ENCODE assay signal across 1 cellular context in the genomic region with DNA sequence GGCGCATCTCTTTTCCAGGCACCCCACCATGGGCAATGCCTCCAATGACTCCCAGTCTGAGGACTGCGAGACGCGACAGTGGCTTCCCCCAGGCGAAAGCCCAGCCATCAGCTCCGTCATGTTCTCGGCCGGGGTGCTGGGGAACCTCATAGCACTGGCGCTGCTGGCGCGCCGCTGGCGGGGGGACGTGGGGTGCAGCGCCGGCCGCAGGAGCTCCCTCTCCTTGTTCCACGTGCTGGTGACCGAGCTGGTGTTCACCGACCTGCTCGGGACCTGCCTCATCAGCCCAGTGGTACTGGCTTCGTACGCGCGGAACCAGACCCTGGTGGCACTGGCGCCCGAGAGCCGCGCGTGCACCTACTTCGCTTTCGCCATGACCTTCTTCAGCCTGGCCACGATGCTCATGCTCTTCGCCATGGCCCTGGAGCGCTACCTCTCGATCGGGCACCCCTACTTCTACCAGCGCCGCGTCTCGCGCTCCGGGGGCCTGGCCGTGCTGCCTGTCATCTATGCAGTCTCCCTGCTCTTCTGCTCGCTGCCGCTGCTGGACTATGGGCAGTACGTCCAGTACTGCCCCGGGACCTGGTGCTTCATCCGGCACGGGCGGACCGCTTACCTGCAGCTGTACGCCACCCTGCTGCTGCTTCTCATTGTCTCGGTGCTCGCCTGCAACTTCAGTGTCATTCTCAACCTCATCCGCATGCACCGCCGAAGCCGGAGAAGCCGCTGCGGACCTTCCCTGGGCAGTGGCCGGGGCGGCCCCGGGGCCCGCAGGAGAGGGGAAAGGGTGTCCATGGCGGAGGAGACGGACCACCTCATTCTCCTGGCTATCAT.
TF ChIP-seq lines count a peak whose summit lies in the region.

No MANE protein-coding gene starts in this region.

TF ChIP-seq in H1, 55 proteins besides CTCF, POLR2A, EP300 and RAD21:
- TF ChIP-seq MAFK (IDR thresholded peaks at IDR 0.05; ENCODE audit: low read depth, low read length), result no peak
- TF ChIP-seq RBBP5 (IDR thresholded peaks at IDR 0.05; ENCODE audit: borderline replicate concordance, low read depth, low read length), result no peak; the same call in 1 of the 2 replicates
- TF ChIP-seq, protein P1, sequence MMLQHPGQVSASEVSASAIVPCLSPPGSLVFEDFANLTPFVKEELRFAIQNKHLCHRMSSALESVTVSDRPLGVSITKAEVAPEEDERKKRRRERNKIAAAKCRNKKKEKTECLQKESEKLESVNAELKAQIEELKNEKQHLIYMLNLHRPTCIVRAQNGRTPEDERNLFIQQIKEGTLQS (IDR thresholded peaks at IDR 0.05; ENCODE audit: insufficient read depth, low read depth, low read length), result no peak
- TF ChIP-seq SIN3A (conservative IDR thresholded peaks at IDR 0.05 in 1 of 2, IDR thresholded peaks at IDR 0.05 in 1 of 2; ENCODE audit: low read depth in 1 of 2, low read length in 2 of 2), result no peak
- TF ChIP-seq TAF7 (optimal IDR thresholded peaks at IDR 0.05; ENCODE audit: borderline replicate concordance, low read depth, low read length), result no peak
- TF ChIP-seq RXRA (IDR thresholded peaks at IDR 0.05; ENCODE audit: insufficient read depth, low read depth, low read length), result no peak
- no peak for TF ChIP-seq SIX5 (IDR thresholded peaks at IDR 0.05; ENCODE audit: low read depth, low read length)
- TF ChIP-seq CBX8 (IDR thresholded peaks at IDR 0.05; ENCODE audit: borderline replicate concordance, low read depth, low read length), result no peak
- no peak for TF ChIP-seq CHD2 (IDR thresholded peaks at IDR 0.05; ENCODE audit: low read length)
- TF ChIP-seq HDAC2 (IDR thresholded peaks at IDR 0.05; ENCODE audit: borderline replicate concordance in 1 of 2, low read depth in 2 of 2, low read length in 2 of 2), result no peak; a peak in 1 of 4 replicates
- TF ChIP-seq PHF8 (conservative IDR thresholded peaks at IDR 0.05; ENCODE audit: low read depth, low read length), result no peak
- no peak for TF ChIP-seq POLR2AphosphoS5 (IDR thresholded peaks at IDR 0.05; ENCODE audit: low read depth, low read length)
- no peak for TF ChIP-seq CTBP2 (IDR thresholded peaks at IDR 0.05; ENCODE audit: borderline replicate concordance, insufficient read depth, insufficient read length, low read length)
- TF ChIP-seq SUZ12 (IDR thresholded peaks at IDR 0.05; ENCODE audit: low read length), result peak; percentile 94
- TF ChIP-seq NRF1 (IDR thresholded peaks at IDR 0.05; ENCODE audit: low read depth, low read length), result no peak
- no peak for TF ChIP-seq TCF12 (IDR thresholded peaks at IDR 0.05; ENCODE audit: low read depth, low read length)
- no peak for TF ChIP-seq CREB1 (IDR thresholded peaks at IDR 0.05)
- TF ChIP-seq CHD1 (IDR thresholded peaks at IDR 0.05; ENCODE audit: low read depth, low read length), result no peak
- TF ChIP-seq TBP (IDR thresholded peaks at IDR 0.05; ENCODE audit: low read depth, low read length), result no peak
- no peak for TF ChIP-seq YY1 (IDR thresholded peaks at IDR 0.05; ENCODE audit: low read depth, low read length)
- TF ChIP-seq RFX5 (IDR thresholded peaks at IDR 0.05; ENCODE audit: borderline replicate concordance, low read depth, low read length), result no peak
- no peak for TF ChIP-seq HDAC6 (IDR thresholded peaks at IDR 0.05; ENCODE audit: low read depth, low read length)
- TF ChIP-seq, protein P2, sequence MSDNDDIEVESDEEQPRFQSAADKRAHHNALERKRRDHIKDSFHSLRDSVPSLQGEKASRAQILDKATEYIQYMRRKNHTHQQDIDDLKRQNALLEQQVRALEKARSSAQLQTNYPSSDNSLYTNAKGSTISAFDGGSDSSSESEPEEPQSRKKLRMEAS (IDR thresholded peaks at IDR 0.05), result peak; percentile 79
- TF ChIP-seq GABPA (IDR thresholded peaks at IDR 0.05; ENCODE audit: borderline replicate concordance, insufficient read depth, low read length), result no peak
- TF ChIP-seq CEBPB (IDR thresholded peaks at IDR 0.05; ENCODE audit: low read depth, low read length), result no peak
- TF ChIP-seq NANOG (IDR thresholded peaks at IDR 0.05; ENCODE audit: insufficient read depth, low read depth, low read length, poor library complexity, severe bottlenecking), result no peak
- no peak for TF ChIP-seq SP2 (IDR thresholded peaks at IDR 0.05; ENCODE audit: low read length)
- TF ChIP-seq, protein P3, sequence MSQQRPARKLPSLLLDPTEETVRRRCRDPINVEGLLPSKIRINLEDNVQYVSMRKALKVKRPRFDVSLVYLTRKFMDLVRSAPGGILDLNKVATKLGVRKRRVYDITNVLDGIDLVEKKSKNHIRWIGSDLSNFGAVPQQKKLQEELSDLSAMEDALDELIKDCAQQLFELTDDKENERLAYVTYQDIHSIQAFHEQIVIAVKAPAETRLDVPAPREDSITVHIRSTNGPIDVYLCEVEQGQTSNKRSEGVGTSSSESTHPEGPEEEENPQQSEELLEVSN (IDR thresholded peaks at IDR 0.05), result peak; percentile 83
- TF ChIP-seq BACH1 (IDR thresholded peaks at IDR 0.05; ENCODE audit: low read length), result no peak
- no peak for TF ChIP-seq GTF2F1 (IDR thresholded peaks at IDR 0.05; ENCODE audit: borderline replicate concordance, low read depth, low read length)
- TF ChIP-seq ASH2L (IDR thresholded peaks at IDR 0.05; ENCODE audit: low read length), result no peak
- no peak for TF ChIP-seq BRCA1 (IDR thresholded peaks at IDR 0.05; ENCODE audit: low read depth, low read length)
- TF ChIP-seq SRF (IDR thresholded peaks at IDR 0.05; ENCODE audit: low read depth, low read length), result no peak
- no peak for TF ChIP-seq ZNF274 (IDR thresholded peaks at IDR 0.05; ENCODE audit: borderline replicate concordance, extremely low read depth, low read length)
- no peak for TF ChIP-seq TEAD4 (IDR thresholded peaks at IDR 0.05; ENCODE audit: low read depth, low read length)
- TF ChIP-seq, protein P4, sequence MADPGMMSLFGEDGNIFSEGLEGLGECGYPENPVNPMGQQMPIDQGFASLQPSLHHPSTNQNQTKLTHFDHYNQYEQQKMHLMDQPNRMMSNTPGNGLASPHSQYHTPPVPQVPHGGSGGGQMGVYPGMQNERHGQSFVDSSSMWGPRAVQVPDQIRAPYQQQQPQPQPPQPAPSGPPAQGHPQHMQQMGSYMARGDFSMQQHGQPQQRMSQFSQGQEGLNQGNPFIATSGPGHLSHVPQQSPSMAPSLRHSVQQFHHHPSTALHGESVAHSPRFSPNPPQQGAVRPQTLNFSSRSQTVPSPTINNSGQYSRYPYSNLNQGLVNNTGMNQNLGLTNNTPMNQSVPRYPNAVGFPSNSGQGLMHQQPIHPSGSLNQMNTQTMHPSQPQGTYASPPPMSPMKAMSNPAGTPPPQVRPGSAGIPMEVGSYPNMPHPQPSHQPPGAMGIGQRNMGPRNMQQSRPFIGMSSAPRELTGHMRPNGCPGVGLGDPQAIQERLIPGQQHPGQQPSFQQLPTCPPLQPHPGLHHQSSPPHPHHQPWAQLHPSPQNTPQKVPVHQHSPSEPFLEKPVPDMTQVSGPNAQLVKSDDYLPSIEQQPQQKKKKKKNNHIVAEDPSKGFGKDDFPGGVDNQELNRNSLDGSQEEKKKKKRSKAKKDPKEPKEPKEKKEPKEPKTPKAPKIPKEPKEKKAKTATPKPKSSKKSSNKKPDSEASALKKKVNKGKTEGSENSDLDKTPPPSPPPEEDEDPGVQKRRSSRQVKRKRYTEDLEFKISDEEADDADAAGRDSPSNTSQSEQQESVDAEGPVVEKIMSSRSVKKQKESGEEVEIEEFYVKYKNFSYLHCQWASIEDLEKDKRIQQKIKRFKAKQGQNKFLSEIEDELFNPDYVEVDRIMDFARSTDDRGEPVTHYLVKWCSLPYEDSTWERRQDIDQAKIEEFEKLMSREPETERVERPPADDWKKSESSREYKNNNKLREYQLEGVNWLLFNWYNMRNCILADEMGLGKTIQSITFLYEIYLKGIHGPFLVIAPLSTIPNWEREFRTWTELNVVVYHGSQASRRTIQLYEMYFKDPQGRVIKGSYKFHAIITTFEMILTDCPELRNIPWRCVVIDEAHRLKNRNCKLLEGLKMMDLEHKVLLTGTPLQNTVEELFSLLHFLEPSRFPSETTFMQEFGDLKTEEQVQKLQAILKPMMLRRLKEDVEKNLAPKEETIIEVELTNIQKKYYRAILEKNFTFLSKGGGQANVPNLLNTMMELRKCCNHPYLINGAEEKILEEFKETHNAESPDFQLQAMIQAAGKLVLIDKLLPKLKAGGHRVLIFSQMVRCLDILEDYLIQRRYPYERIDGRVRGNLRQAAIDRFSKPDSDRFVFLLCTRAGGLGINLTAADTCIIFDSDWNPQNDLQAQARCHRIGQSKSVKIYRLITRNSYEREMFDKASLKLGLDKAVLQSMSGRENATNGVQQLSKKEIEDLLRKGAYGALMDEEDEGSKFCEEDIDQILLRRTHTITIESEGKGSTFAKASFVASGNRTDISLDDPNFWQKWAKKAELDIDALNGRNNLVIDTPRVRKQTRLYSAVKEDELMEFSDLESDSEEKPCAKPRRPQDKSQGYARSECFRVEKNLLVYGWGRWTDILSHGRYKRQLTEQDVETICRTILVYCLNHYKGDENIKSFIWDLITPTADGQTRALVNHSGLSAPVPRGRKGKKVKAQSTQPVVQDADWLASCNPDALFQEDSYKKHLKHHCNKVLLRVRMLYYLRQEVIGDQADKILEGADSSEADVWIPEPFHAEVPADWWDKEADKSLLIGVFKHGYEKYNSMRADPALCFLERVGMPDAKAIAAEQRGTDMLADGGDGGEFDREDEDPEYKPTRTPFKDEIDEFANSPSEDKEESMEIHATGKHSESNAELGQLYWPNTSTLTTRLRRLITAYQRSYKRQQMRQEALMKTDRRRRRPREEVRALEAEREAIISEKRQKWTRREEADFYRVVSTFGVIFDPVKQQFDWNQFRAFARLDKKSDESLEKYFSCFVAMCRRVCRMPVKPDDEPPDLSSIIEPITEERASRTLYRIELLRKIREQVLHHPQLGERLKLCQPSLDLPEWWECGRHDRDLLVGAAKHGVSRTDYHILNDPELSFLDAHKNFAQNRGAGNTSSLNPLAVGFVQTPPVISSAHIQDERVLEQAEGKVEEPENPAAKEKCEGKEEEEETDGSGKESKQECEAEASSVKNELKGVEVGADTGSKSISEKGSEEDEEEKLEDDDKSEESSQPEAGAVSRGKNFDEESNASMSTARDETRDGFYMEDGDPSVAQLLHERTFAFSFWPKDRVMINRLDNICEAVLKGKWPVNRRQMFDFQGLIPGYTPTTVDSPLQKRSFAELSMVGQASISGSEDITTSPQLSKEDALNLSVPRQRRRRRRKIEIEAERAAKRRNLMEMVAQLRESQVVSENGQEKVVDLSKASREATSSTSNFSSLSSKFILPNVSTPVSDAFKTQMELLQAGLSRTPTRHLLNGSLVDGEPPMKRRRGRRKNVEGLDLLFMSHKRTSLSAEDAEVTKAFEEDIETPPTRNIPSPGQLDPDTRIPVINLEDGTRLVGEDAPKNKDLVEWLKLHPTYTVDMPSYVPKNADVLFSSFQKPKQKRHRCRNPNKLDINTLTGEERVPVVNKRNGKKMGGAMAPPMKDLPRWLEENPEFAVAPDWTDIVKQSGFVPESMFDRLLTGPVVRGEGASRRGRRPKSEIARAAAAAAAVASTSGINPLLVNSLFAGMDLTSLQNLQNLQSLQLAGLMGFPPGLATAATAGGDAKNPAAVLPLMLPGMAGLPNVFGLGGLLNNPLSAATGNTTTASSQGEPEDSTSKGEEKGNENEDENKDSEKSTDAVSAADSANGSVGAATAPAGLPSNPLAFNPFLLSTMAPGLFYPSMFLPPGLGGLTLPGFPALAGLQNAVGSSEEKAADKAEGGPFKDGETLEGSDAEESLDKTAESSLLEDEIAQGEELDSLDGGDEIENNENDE (IDR thresholded peaks at IDR 0.05; ENCODE audit: insufficient replicate concordance, low read length), result no peak
- no peak for TF ChIP-seq KDM1A (IDR thresholded peaks at IDR 0.05; ENCODE audit: borderline replicate concordance, low read length)
- TF ChIP-seq RNF2 (IDR thresholded peaks at IDR 0.05; ENCODE audit: borderline replicate concordance, low read depth, low read length, missing control alignments, poor library complexity, severe bottlenecking), result peak; percentile 32
- TF ChIP-seq, protein P5, sequence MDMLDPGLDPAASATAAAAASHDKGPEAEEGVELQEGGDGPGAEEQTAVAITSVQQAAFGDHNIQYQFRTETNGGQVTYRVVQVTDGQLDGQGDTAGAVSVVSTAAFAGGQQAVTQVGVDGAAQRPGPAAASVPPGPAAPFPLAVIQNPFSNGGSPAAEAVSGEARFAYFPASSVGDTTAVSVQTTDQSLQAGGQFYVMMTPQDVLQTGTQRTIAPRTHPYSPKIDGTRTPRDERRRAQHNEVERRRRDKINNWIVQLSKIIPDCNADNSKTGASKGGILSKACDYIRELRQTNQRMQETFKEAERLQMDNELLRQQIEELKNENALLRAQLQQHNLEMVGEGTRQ (IDR thresholded peaks at IDR 0.05; ENCODE audit: low read length), result no peak
- TF ChIP-seq EZH2 (IDR thresholded peaks at IDR 0.05; ENCODE audit: low read depth, low read length, severe bottlenecking), result peak; percentile 86
- no peak for TF ChIP-seq CBX5 (IDR thresholded peaks at IDR 0.05; ENCODE audit: low read depth, low read length)
- no peak for TF ChIP-seq KDM5A (IDR thresholded peaks at IDR 0.05; ENCODE audit: low read length)
- TF ChIP-seq TAF1 (IDR thresholded peaks at IDR 0.05; ENCODE audit: low read depth, low read length), result no peak
- no peak for TF ChIP-seq JUN (IDR thresholded peaks at IDR 0.05; ENCODE audit: low read depth, low read length)
- TF ChIP-seq BCL11A (IDR thresholded peaks at IDR 0.05; ENCODE audit: low read depth in 2 of 2, low read length in 2 of 2), result no peak
- no peak; the same call in 1 of the 2 replicates for TF ChIP-seq EGR1 (IDR thresholded peaks at IDR 0.05; ENCODE audit: borderline replicate concordance, low read depth, low read length)
- TF ChIP-seq POU5F1 (IDR thresholded peaks at IDR 0.05; ENCODE audit: low read depth, low read length), result no peak
- no peak for TF ChIP-seq SIRT6 (IDR thresholded peaks at IDR 0.05; ENCODE audit: low read length)
- no peak for TF ChIP-seq JUND (IDR thresholded peaks at IDR 0.05; ENCODE audit: low read length)
- no peak for TF ChIP-seq FOSL1 (IDR thresholded peaks at IDR 0.05; ENCODE audit: insufficient read depth, low read depth, low read length)
- TF ChIP-seq, protein P6, sequence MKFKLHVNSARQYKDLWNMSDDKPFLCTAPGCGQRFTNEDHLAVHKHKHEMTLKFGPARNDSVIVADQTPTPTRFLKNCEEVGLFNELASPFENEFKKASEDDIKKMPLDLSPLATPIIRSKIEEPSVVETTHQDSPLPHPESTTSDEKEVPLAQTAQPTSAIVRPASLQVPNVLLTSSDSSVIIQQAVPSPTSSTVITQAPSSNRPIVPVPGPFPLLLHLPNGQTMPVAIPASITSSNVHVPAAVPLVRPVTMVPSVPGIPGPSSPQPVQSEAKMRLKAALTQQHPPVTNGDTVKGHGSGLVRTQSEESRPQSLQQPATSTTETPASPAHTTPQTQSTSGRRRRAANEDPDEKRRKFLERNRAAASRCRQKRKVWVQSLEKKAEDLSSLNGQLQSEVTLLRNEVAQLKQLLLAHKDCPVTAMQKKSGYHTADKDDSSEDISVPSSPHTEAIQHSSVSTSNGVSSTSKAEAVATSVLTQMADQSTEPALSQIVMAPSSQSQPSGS (IDR thresholded peaks at IDR 0.05; ENCODE audit: low read length), result no peak
- TF ChIP-seq KDM4A (IDR thresholded peaks at IDR 0.05; ENCODE audit: low read depth, low read length, severe bottlenecking), result peak; percentile 89
- no peak for TF ChIP-seq SP4 (IDR thresholded peaks at IDR 0.05; ENCODE audit: low read length)
- TF ChIP-seq SAP30 (IDR thresholded peaks at IDR 0.05; ENCODE audit: insufficient read depth, insufficient replicate concordance, low read length), result no peak
